In the genomic region with DNA sequence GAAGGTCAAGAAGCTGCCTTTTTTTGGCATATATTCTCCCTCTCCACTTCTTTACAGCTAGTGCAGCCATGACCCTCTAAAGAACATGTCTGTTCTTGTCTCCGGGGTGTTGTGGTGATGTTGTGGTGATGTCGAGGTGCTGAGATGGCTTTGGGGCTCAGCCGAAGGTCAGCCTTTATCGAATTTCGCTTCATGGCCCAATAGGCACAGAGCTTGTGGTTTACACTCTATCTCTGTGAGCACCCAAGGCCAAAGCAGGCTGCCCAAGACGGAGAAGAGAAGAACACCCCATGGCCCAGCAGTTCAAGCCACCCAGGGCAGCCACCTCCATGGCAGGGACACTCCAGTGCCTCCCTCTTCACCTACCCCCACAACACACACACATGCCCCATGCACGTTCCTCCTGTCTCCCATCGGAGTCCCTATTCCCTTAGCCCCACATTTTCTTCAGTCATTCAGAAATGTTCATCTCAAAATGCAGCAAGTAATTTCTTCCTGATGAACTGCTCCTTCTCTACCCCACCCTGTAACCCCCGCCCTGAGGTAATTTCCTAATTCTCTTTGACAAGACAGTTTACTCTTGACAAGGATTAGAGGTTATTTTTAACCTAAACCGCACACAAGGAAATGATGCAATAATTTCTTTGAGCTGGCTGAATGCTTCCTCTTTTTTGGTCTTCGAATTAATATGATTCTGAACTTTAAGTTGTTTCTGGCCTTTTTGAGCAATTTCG, we compare ENCODE assay signal across 8 cellular contexts. TPM values are rescaled to one million over a fixed set of nuclear protein-coding genes. Genes with fewer than 3 reads are reported as not detected.
A peak's percentile ranks its signal among the peaks of the same experiment; 100 is the strongest.
DNase-seq lines count a peak whose midpoint lies in the region; ATAC-seq and TF ChIP-seq lines count a peak whose summit lies in the region.

No MANE protein-coding gene starts in this region.

- peaks cover 14% of the 10 kb centered on the region for H3K4me1 ChIP-seq in CD8-positive, alpha-beta memory T cell (ENCODE audit: insufficient read depth, low read length)
- H3K4me1 ChIP-seq in right lobe of liver (no peaks in the 10 kb centered on the region), aorta (ENCODE audit: control insufficient read depth in 1 of 2, insufficient read depth in 2 of 2, low read length in 2 of 2) (peaks cover 0 to 4% of the 10 kb centered on the region in 2 donors)

- H3K9me3 Mint-ChIP-seq in CD8-positive, alpha-beta memory T cell: no peaks in the 10 kb centered on the region

- H3K27me3 ChIP-seq in CD8-positive, alpha-beta memory T cell (ENCODE audit: insufficient read depth, low read length, poor library complexity, severe bottlenecking): no peaks in the 10 kb centered on the region
- H3K27me3 ChIP-seq in right lobe of liver (no peaks in the 10 kb centered on the region), aorta (ENCODE audit: control insufficient read depth in 1 of 2, insufficient read depth in 2 of 2, low read length in 1 of 2) (no peaks in the 10 kb centered on the region)

- CTCF ChIA-PET in CD8-positive, alpha-beta memory T cell (lab: Charles Lee): no interaction called here

- no peak for TF ChIP-seq POLR2A in right lobe of liver (IDR thresholded peaks at IDR 0.05)

- WGBS in right lobe of liver (ENCODE audit: insufficient coverage, low coverage, low lambda C conversion rate, missing lambda C conversion rate): 41% methylated on average over 7 of the region's 12 CpGs
- 83% methylated on average over 12 of the region's 12 CpGs for WGBS in aorta, 2 donors

- ATAC-seq in GM19035 (IDR thresholded peaks at IDR 0.05; ENCODE audit: unreplicated experiment) (peak; percentile 82), HG03066 (IDR thresholded peaks at IDR 0.05; ENCODE audit: low read depth, unreplicated experiment) (peak; percentile 78), right lobe of liver (peak; percentile 32 to 62 (median 52)), aorta (ENCODE audit: low FRiP score) (no peak)

- H3K4me3 Mint-ChIP-seq in CD8-positive, alpha-beta memory T cell: peak overlapping the region in 4 of 7 donors; percentile 17 to 38 (median 30)

- H3K36me3 Mint-ChIP-seq in CD8-positive, alpha-beta memory T cell: no peaks in the 10 kb centered on the region

- no peaks in the 10 kb centered on the region for H3K36me3 ChIP-seq in CD8-positive, alpha-beta memory T cell (ENCODE audit: insufficient read depth, low read length)
- no peaks in the 10 kb centered on the region for H3K36me3 ChIP-seq in right lobe of liver
- H3K36me3 ChIP-seq in aorta (ENCODE audit: control insufficient read depth in 1 of 2, insufficient read depth in 2 of 2, low read length in 1 of 2): no peaks in the 10 kb centered on the region

- no peaks in the 10 kb centered on the region for H3K9me3 ChIP-seq in CD8-positive, alpha-beta memory T cell (ENCODE audit: low read length)
- H3K9me3 ChIP-seq in right lobe of liver (no peaks in the 10 kb centered on the region), aorta (ENCODE audit: control insufficient read depth, low read length) (no peaks in the 10 kb centered on the region)

- intact Hi-C loops in right lobe of liver (cut with DNase I): no loop called here
- intact Hi-C loops in aorta (cut with DNase I): no loop called here

- H3K27me3 Mint-ChIP-seq in CD8-positive, alpha-beta memory T cell: peaks cover 1 to 16% of the 10 kb centered on the region in 2 donors

- peak overlapping the region in 1 of 8 donors; percentile 1 for H3K27ac Mint-ChIP-seq in CD8-positive, alpha-beta memory T cell

- no peak for TF ChIP-seq CTCF in right lobe of liver (IDR thresholded peaks at IDR 0.05)

- no peak overlapping the region for H3K27ac ChIP-seq in CD8-positive, alpha-beta memory T cell (ENCODE audit: low read depth, low read length)
- H3K27ac ChIP-seq in right lobe of liver: no peak overlapping the region
- H3K27ac ChIP-seq in aorta (ENCODE audit: low read depth in 1 of 2, low read length in 2 of 2): no peak overlapping the region

- peak in 1 of 5 donors; percentile 16 for DNase-seq in CD8-positive, alpha-beta memory T cell
- DNase-seq in SIG-M5 treated with dmso at 0.1 percent for 504 hours (lab: John Stamatoyannopoulos, UW; ENCODE audit: unreplicated experiment) (peak; percentile 93), right lobe of liver (no peak), cortex of kidney (lab: John Stamatoyannopoulos, UW) (no peak), NCI-H526 treated with DMSO at 0.1 percent for 48 hours (lab: John Stamatoyannopoulos, UW) (no peak), aorta (no peak)

- H3K4me1 Mint-ChIP-seq in CD8-positive, alpha-beta memory T cell: peaks cover 17 to 20% (median 18%) of the 10 kb centered on the region in 3 donors

- POLR2A ChIA-PET in CD8-positive, alpha-beta memory T cell (lab: Charles Lee): interaction anchor here (0.6 kb wide), 1 partner anchor 124 kb away, joined by 4 read pairs; no protein-coding TSS in a partner anchor

- no peak overlapping the region for H3K4me3 ChIP-seq in CD8-positive, alpha-beta memory T cell (ENCODE audit: low read length)
- no peak overlapping the region for H3K4me3 ChIP-seq in right lobe of liver
- no peak overlapping the region for H3K4me3 ChIP-seq in aorta (ENCODE audit: low read length in 2 of 2)

RNA-seq across cellular contexts. Expression of a gene that starts 18.6 kb away (rescaled TPM):
- under 1 TPM; 0.49 to 0.50 TPM for total RNA-seq in CD8-positive, alpha-beta memory T cell
- not detected for polyA plus RNA-seq in CD8-positive, alpha-beta memory T cell
- total RNA-seq in right lobe of liver: under 1 TPM in 4 of 6 experiments, not detected in 2; 0.11 to 0.66 (median 0.38) TPM
- total RNA-seq in aorta: under 1 TPM; 0.12 to 0.19 TPM
- not detected for polyA plus RNA-seq in aorta
